Comparison of ENCODE assay signal across 10 cellular contexts in genomic region chr1:18953656-18954259, GRCh38. TPM values are rescaled to one million over a fixed set of nuclear protein-coding genes. Genes with fewer than 3 reads are reported as not detected.
DNase-seq lines count a peak whose midpoint lies in the region; ATAC-seq and TF ChIP-seq lines count a peak whose summit lies in the region.
"Had no signal": no experiment of that assay in that cellular context is flagged by ENCODE, and none has a peak within 500 bp of the region (broad histone marks: within the 10 kb centered on the region; RNA-seq: fewer than 3 reads in every experiment).

No MANE protein-coding gene starts in this region.

- ATAC-seq in DND-41 (ENCODE audit: insufficient read depth, low read depth), result no peak
- no peak for ATAC-seq in HG02588 (IDR thresholded peaks at IDR 0.05; ENCODE audit: unreplicated experiment)

- no peak overlapping the region for H2AFZ ChIP-seq in DND-41 (ENCODE audit: low read depth, low read length)

- no peaks in the 10 kb centered on the region for H3K79me2 ChIP-seq in DND-41 (ENCODE audit: insufficient read depth, low read length)

- 0 out of 2 replicates have a peak overlapping the region, but pooled peaks have one; percentile 15 for H3K4me2 ChIP-seq in DND-41 (ENCODE audit: insufficient read depth, low read length)
- H3K4me2 ChIP-seq: KMS-11 had no signal

- H3K4me1 Mint-ChIP-seq in progenitor cell of endocrine pancreas (ENCODE audit: low read depth), result peaks cover 39% of the 10 kb centered on the region

- no peaks in the 10 kb centered on the region for H3K9me3 Mint-ChIP-seq in progenitor cell of endocrine pancreas (ENCODE audit: low read depth)

- peaks cover 43% of the 10 kb centered on the region for H4K20me1 ChIP-seq in DND-41 (ENCODE audit: insufficient read depth, low read length)

- TF ChIP-seq CTCF in DND-41 (IDR thresholded peaks at IDR 0.05; ENCODE audit: borderline replicate concordance, extremely low read depth, low read length, poor library complexity, severe bottlenecking), result no peak
- no peak for TF ChIP-seq CTCF in WI38 (IDR thresholded peaks at IDR 0.05; ENCODE audit: low read depth, low read length)
- peak in 1 of 6 experiments; percentile 14 for TF ChIP-seq CTCF in esophagus squamous epithelium (IDR thresholded peaks at IDR 0.05)
- TF ChIP-seq CTCF in progenitor cell of endocrine pancreas (IDR thresholded peaks at IDR 0.05; ENCODE audit: unreplicated experiment), result no peak
- TF ChIP-seq CTCF in GM10248 (IDR thresholded peaks at IDR 0.05; ENCODE audit: control extremely low read depth, extremely low read depth, low read depth, missing control alignments), result no peak

- H3K4me3 ChIP-seq in DND-41 (ENCODE audit: low read depth in 1 of 2, low read length in 2 of 2) (no peak overlapping the region), WI38 (ENCODE audit: low read depth, low read length) (peak overlapping the region; percentile 76), esophagus squamous epithelium (peak overlapping the region; percentile 70 to 95 (median 82))
- H3K4me3 ChIP-seq: SJCRH30 had no signal

- 51 to 66% methylated on average over 10 to 11 of the region's 15 CpGs for WGBS in esophagus squamous epithelium, 2 donors

- H3K4me1 ChIP-seq in DND-41 (ENCODE audit: insufficient read depth, low read length) (peaks cover 35% of the 10 kb centered on the region), esophagus squamous epithelium (peaks cover 63 to 83% (median 65%) of the 10 kb centered on the region in 3 donors)

- peak in 1 of 4 donors; percentile 35 for TF ChIP-seq POLR2A in esophagus squamous epithelium (IDR thresholded peaks at IDR 0.05)

- peaks cover 20% of the 10 kb centered on the region for H3K27me3 ChIP-seq in DND-41 (ENCODE audit: insufficient read depth, low read length, poor library complexity)
- no peaks in the 10 kb centered on the region for H3K27me3 ChIP-seq in esophagus squamous epithelium

- intact Hi-C loops in esophagus squamous epithelium (cut with DNase I), result no loop called here

- POLR2A ChIA-PET in GM10248 (lab: Yijun Ruan, JAX), result interaction anchor here (1.1 kb wide), 1 partner anchor 27 kb away, joined by 4 read pairs; no protein-coding TSS in a partner anchor

- no peak overlapping the region for H3K9ac ChIP-seq in DND-41 (ENCODE audit: low read depth, low read length)
- H3K9ac ChIP-seq: KMS-11 had no signal

- H3K9me3 ChIP-seq in DND-41 (ENCODE audit: insufficient read depth, low read length, severe bottlenecking), result no peaks in the 10 kb centered on the region
- no peaks in the 10 kb centered on the region for H3K9me3 ChIP-seq in esophagus squamous epithelium
- H3K9me3 ChIP-seq: SJCRH30 had no signal

- no peak overlapping the region for H3K27ac ChIP-seq in DND-41 (ENCODE audit: low read length)
- H3K27ac ChIP-seq in esophagus squamous epithelium, result peak overlapping the region; percentile 90 to 95 (median 94)
- H3K27ac ChIP-seq: KMS-11, SJCRH30 had no signal

- H3K27me3 Mint-ChIP-seq in progenitor cell of endocrine pancreas, result peaks cover 26% of the 10 kb centered on the region

- peaks cover 3% of the 10 kb centered on the region for H3K36me3 Mint-ChIP-seq in progenitor cell of endocrine pancreas (ENCODE audit: insufficient read depth)

- H3K36me3 ChIP-seq in DND-41 (ENCODE audit: insufficient read depth, low read length) (no peaks in the 10 kb centered on the region), esophagus squamous epithelium (no peaks in the 10 kb centered on the region)
- H3K36me3 ChIP-seq: SJCRH30 had no signal

- H3K4me3 Mint-ChIP-seq in progenitor cell of endocrine pancreas (ENCODE audit: low read depth), result peak overlapping the region; percentile 82

- CTCF ChIA-PET in GM10248 (lab: Yijun Ruan, JAX), result interaction anchor here (1.3 to 2.4 kb wide), 5 partner anchors 8 to 47 kb away, joined by 3 to 8 read pairs (median 5); no protein-coding TSS in a partner anchor

- in situ Hi-C loops in ACHN (cut with HindIII; ENCODE audit: low pct_ligation_motif_present, low pct_unique_long_range_greater_than_20kb, low sequenced_read_pairs), result no loop called here

- DNase-seq in DND-41, result no peak
- no peak for DNase-seq in esophagus squamous epithelium (lab: John Stamatoyannopoulos, UW)
- no peak for DNase-seq in progenitor cell of endocrine pancreas (ENCODE audit: low spot score, unreplicated experiment)
- DNase-seq in GM10248 (ENCODE audit: extremely low spot score), result no peak
- no peak for DNase-seq in ACHN
- no peak for DNase-seq in NCI-H1694 (lab: John Stamatoyannopoulos, UW)
- DNase-seq: SJCRH30 had no signal

- H3K27ac Mint-ChIP-seq in progenitor cell of endocrine pancreas, result no peak overlapping the region

RNA-seq across cellular contexts. Expression of gene IFFO2, which starts 2.7 kb away (rescaled TPM):
- total RNA-seq in esophagus squamous epithelium (10 to 100 TPM; 25.8 to 88.8 (median 52.7) TPM), progenitor cell of endocrine pancreas (21.0 and 24.4 TPM in 2 replicates)

RNA-seq across cellular contexts. Expression of gene ALDH4A1, which starts 51.4 kb away (rescaled TPM):
- total RNA-seq in esophagus squamous epithelium (10 to 100 TPM; 36.7 to 59.1 (median 50.3) TPM), progenitor cell of endocrine pancreas (29.3 and 30.0 TPM in 2 replicates)

Comparison
In these comparisons a context has a peak if more than half of its experiments do, and no peak if none do; other contexts are left out.
1. H3K4me3 ChIP-seq: peak in WI38 (single experiment) and esophagus squamous epithelium (4 of 4); none in DND-41 (0 of 2).